ENCODE assay signal across 1 cellular context in genomic region chr22:23266780-23267179, GRCh38.
TF ChIP-seq lines count a peak whose summit lies in the region.

No MANE protein-coding gene starts in this region.

TF ChIP-seq in GM23338, 12 proteins besides CTCF, POLR2A, EP300 and RAD21 (continued from another document):
- TF ChIP-seq REST (IDR thresholded peaks at IDR 0.05; ENCODE audit: unreplicated experiment) (no peak), ZNF114 (CRISPR knock-in tag; IDR thresholded peaks at IDR 0.05) (no peak), CREB1 (CRISPR knock-in tag; IDR thresholded peaks at IDR 0.05; ENCODE audit: low read depth) (no peak), STAT1 (IDR thresholded peaks at IDR 0.05; ENCODE audit: unreplicated experiment) (no peak)
